Comparison of ENCODE assay signal across 1 cellular context in genomic region chr2:138433995-138434991, GRCh38.
TF ChIP-seq lines count a peak whose summit lies in the region.

No MANE protein-coding gene starts in this region.

TF ChIP-seq in liver, 16 proteins besides CTCF, POLR2A, EP300 and RAD21 (continued from another document):
- TF ChIP-seq REST (IDR thresholded peaks at IDR 0.05) (peak; percentile 58), SP1 (IDR thresholded peaks at IDR 0.05) (peak; percentile 45), FOXA1 (IDR thresholded peaks at IDR 0.05) (no peak), HNF4G (IDR thresholded peaks at IDR 0.05) (no peak), JUND (IDR thresholded peaks at IDR 0.05) (no peak), ZBTB33 (IDR thresholded peaks at IDR 0.05) (peak; percentile 30), TAF1 (conservative IDR thresholded peaks at IDR 0.05) (no peak), GABPA (IDR thresholded peaks at IDR 0.05 in 1 of 2, conservative IDR thresholded peaks at IDR 0.05 in 1 of 2) (no peak), MAX (IDR thresholded peaks at IDR 0.05) (no peak), FOXA2 (IDR thresholded peaks at IDR 0.05) (peak; percentile 42)
TF ChIP-seq in liver: peak in this region for 7.
